Comparison of ENCODE assay signal across 8 cellular contexts in genomic region chr9:91949946-91950664, GRCh38. TPM values are rescaled to one million over a fixed set of nuclear protein-coding genes. Genes with fewer than 3 reads are reported as not detected.
DNase-seq lines count a peak whose midpoint lies in the region; ATAC-seq lines count a peak whose summit lies in the region.

ROR2 (minus strand) TSS chr9:91950228.

- DNase-seq in T-cell (peak in 24 of 34 experiments; percentile 4 to 38 (median 16)), kidney tubule cell (ENCODE audit: low spot score) (peak; percentile 48), HT-29 (ENCODE audit: low spot score) (no peak)
- DNase-seq in central memory CD4-positive, alpha-beta T cell = peak; percentile 24
- DNase-seq in stimulated activated CD4-positive, alpha-beta T cell treated with anti-CD3 and anti-CD28 coated beads, Interleukin-4, amount 100 ng/mL, for 1 hour = peak; percentile 49

- no peak within 1 kb of the TSS for H3K27ac Mint-ChIP-seq in T-cell

- CTCF ChIA-PET in T-cell (lab: Charles Lee) = no interaction called here

- POLR2A ChIA-PET in T-cell (lab: Charles Lee) = no interaction called here

- H3K4me3 ChIP-seq in GM08714 (ENCODE audit: low read length) = peak within 1 kb of the TSS; percentile 21; the same call in 1 of the 2 replicates

- ATAC-seq in HG03354 (IDR thresholded peaks at IDR 0.05; ENCODE audit: poor library complexity, severe bottlenecking, unreplicated experiment) (peak; percentile 72), T-cell (replicated peaks in 1 of 4) (peak; percentile 44 to 78 (median 58)), GM19455 (IDR thresholded peaks at IDR 0.05; ENCODE audit: unreplicated experiment) (no peak)

- H3K4me1 Mint-ChIP-seq in T-cell = peaks cover 7% of the 10 kb centered on the region in 3 donors

- peak within 1 kb of the TSS; percentile 25 to 69 (median 44) for H3K4me3 Mint-ChIP-seq in T-cell

- no peaks in the 10 kb centered on the region for H3K36me3 Mint-ChIP-seq in T-cell

- peaks cover 0 to 4% (median 0%) of the 10 kb centered on the region in 3 donors for H3K9me3 Mint-ChIP-seq in T-cell

- peaks cover 67 to 68% of the 10 kb centered on the region in 2 donors for H3K27me3 Mint-ChIP-seq in T-cell

RNA-seq across cellular contexts. Expression of gene ROR2, which starts in this region (rescaled TPM):
- under 1 TPM in 4 of 5 donors, not detected in 1; 0.07 to 0.28 (median 0.15) TPM for total RNA-seq in T-cell
- not detected in 2 replicates for total RNA-seq in HT-29 (2014; rRNA removed; shearing (Covaris generic))

Comparison
In these comparisons a context has a peak if more than half of its experiments do, and no peak if none do; other contexts are left out.
1. Peak in DNase-seq and ATAC-seq in T-cell; RNA of the gene not detected or under 1 TPM.